In genomic region chr12:4084631-4085030, GRCh38 we compare ENCODE assay signal across 26 cellular contexts.
"Had no signal": no experiment of that assay in that cellular context is flagged by ENCODE, and none has a peak within 500 bp of the region (broad histone marks: within the 10 kb centered on the region; RNA-seq: fewer than 3 reads in every experiment).

No MANE protein-coding gene starts in this region.

- H3K9me3 ChIP-seq: esophagus squamous epithelium, neutrophil, sigmoid colon, upper lobe of left lung had no signal

- H3K4me1 ChIP-seq: esophagus squamous epithelium, sigmoid colon, upper lobe of left lung had no signal

- H3K4me3 ChIP-seq: esophagus squamous epithelium, hepatocyte, sigmoid colon, upper lobe of left lung had no signal

- H3K36me3 ChIP-seq: esophagus squamous epithelium, neutrophil, sigmoid colon, upper lobe of left lung had no signal

- H3K27ac ChIP-seq: epithelial cell of prostate, esophagus squamous epithelium, hepatocyte, neutrophil, sigmoid colon, upper lobe of left lung had no signal

- ATAC-seq: activated naive CD8-positive, alpha-beta T cell treated with anti-CD3 and anti-CD28 coated beads, Interleukin-2, amount 50 U/mL, for 24 hours; activated T-cell treated with anti-CD3 and anti-CD28 coated beads, Interleukin-2, amount 50 U/mL, for 4 hours; activated T-helper 17 cell treated with anti-CD3 and anti-CD28 coated beads, Interleukin-2, amount 50 U/mL, for 72 hours; stimulated activated effector memory CD8-positive, alpha-beta T cell treated with anti-CD3 and anti-CD28 coated beads, Interleukin-12 subunit alpha, Interleukin-12 subunit beta, amount 100 ng/mL, for 72 hours; stimulated activated naive CD8-positive, alpha-beta T cell treated with anti-CD3 and anti-CD28 coated beads, Interleukin-15, amount 100 ng/mL, for 72 hours had no signal

- DNase-seq: activated CD4-positive, alpha-beta memory T cell treated with anti-CD3 and anti-CD28 coated beads for 36 hours; activated CD4-positive, alpha-beta T cell treated with anti-CD3 and anti-CD28 coated beads, Interleukin-2, amount 10 ng/mL, durations not matched to agents 24 days and 14 days; activated CD4-positive, CD25-positive, alpha-beta regulatory T cell treated with anti-CD3 and anti-CD28 coated beads, Interleukin-2, amount 50 U/mL, for 72 hours; activated CD8-positive, alpha-beta memory T cell treated with anti-CD3 and anti-CD28 coated beads, Interleukin-2, amount 50 U/mL, for 48 hours; activated gamma-delta T cell treated with Interleukin-2 at 50 U/mL for 16 hours; activated naive CD4-positive, alpha-beta T cell treated with anti-CD3 and anti-CD28 coated beads, Interleukin-2, amount 50 U/mL, for 16 hours; activated naive CD8-positive, alpha-beta T cell treated with anti-CD3 and anti-CD28 coated beads, Interleukin-2, amount 50 U/mL, for 24 hours; activated T-cell treated with anti-CD3 and anti-CD28 coated beads, Interleukin-2, amount 50 U/mL, for 4 hours; dermis blood vessel endothelial cell; effector CD8-positive, alpha-beta T cell; esophagus squamous epithelium; foreskin melanocyte; islet precursor cell; left cardiac atrium; sigmoid colon; small intestine; stimulated activated CD4-positive, alpha-beta T cell treated with anti-CD3 and anti-CD28 coated beads, Interleukin-4, amount 100 ng/mL, for 24 hours; stimulated activated naive CD8-positive, alpha-beta T cell treated with anti-CD3 and anti-CD28 coated beads, Interleukin-15, amount 100 ng/mL, for 72 hours; substantia nigra; T-helper 2 cell had no signal

- H3K27me3 ChIP-seq: hepatocyte, neutrophil, sigmoid colon, upper lobe of left lung had no signal
